ENCODE assay signal across 17 cellular contexts in genomic region chr13:79543883-79544282, GRCh38.
DNase-seq lines count a peak whose midpoint lies in the region; ATAC-seq and FAIRE-seq lines count a peak whose summit lies in the region.
"Had no signal": no experiment of that assay in that cellular context is flagged by ENCODE, and none has a peak within 500 bp of the region (broad histone marks: within the 10 kb centered on the region; RNA-seq: fewer than 3 reads in every experiment).

No MANE protein-coding gene starts in this region.

- H3K9me3 Mint-ChIP-seq in activated T-cell treated with anti-CD3 and anti-CD28 coated beads, Interleukin-2, amount 50 U/mL, for 72 hours: no peaks in the 10 kb centered on the region
- H3K9me3 Mint-ChIP-seq: CD8-positive, alpha-beta memory T cell had no signal

- H3K27ac Mint-ChIP-seq in activated T-cell treated with anti-CD3 and anti-CD28 coated beads, Interleukin-2, amount 50 U/mL, for 72 hours: peak overlapping the region; percentile 42
- H3K27ac Mint-ChIP-seq: CD8-positive, alpha-beta memory T cell had no signal

- H3K4me1 Mint-ChIP-seq in activated T-cell treated with anti-CD3 and anti-CD28 coated beads, Interleukin-2, amount 50 U/mL, for 72 hours (ENCODE audit: low read depth): peaks cover 6% of the 10 kb centered on the region

- H3K9me3 ChIP-seq in HUES48 (ENCODE audit: control insufficient read depth, insufficient read depth, low read length) (no peaks in the 10 kb centered on the region), iPS-18a (ENCODE audit: control insufficient read depth, low read depth, low read length) (no peaks in the 10 kb centered on the region), small intestine (ENCODE audit: control insufficient read depth, low read depth) (no peaks in the 10 kb centered on the region)
- H3K9me3 ChIP-seq: BLaER1, Caco-2 had no signal

- H3K4me3 ChIP-seq in HUES48 (ENCODE audit: low read depth, low read length): no peak overlapping the region
- H3K4me3 ChIP-seq in iPS-18a (ENCODE audit: low read length): no peak overlapping the region
- H3K4me3 ChIP-seq in small intestine (ENCODE audit: low read depth in 1 of 2, low read length in 2 of 2): no peak overlapping the region
- H3K4me3 ChIP-seq: BLaER1 had no signal

- peaks cover 0 to 13% of the 10 kb centered on the region in 2 donors for H3K36me3 Mint-ChIP-seq in activated T-cell treated with anti-CD3 and anti-CD28 coated beads, Interleukin-2, amount 50 U/mL, for 72 hours (ENCODE audit: insufficient read depth in 2 of 2)
- H3K36me3 Mint-ChIP-seq: CD8-positive, alpha-beta memory T cell had no signal

- no peak for DNase-seq in activated T-cell treated with anti-CD3 and anti-CD28 coated beads, Interleukin-2, amount 50 U/mL, for 72 hours
- no peak for DNase-seq in activated T-cell treated with anti-CD3 and anti-CD28 coated beads for 4 hours
- no peak for DNase-seq in small intestine
- no peak for DNase-seq in NCI-H524 (lab: John Stamatoyannopoulos, UW)
- no peak for DNase-seq in stimulated activated CD4-positive, alpha-beta T cell treated with anti-CD3 and anti-CD28 coated beads, Interleukin-15, amount 100 ng/mL, for 24 hours
- DNase-seq in NK-92 (lab: John Stamatoyannopoulos, UW; ENCODE audit: unreplicated experiment): no peak
- DNase-seq: 8988T; AML-193; Caco-2; CD8-positive, alpha-beta memory T cell; HCEC 1CT had no signal

- H3K9ac ChIP-seq in HUES48 (ENCODE audit: low read depth, low read length) (no peak overlapping the region), iPS-18a (ENCODE audit: low read length) (peak overlapping the region; percentile 22)
- H3K9ac ChIP-seq: BLaER1 had no signal

- no peak overlapping the region for H3K4me3 Mint-ChIP-seq in activated T-cell treated with anti-CD3 and anti-CD28 coated beads, Interleukin-2, amount 50 U/mL, for 72 hours
- H3K4me3 Mint-ChIP-seq: CD8-positive, alpha-beta memory T cell had no signal

- WGBS in small intestine, 3 donors: 72 to 86% (median 74%) methylated on average over 1 of the region's 1 CpG

- peak overlapping the region; percentile 40 for H3K27ac ChIP-seq in HUES48 (ENCODE audit: low read depth, low read length)
- no peak overlapping the region for H3K27ac ChIP-seq in iPS-18a (ENCODE audit: low read length)
- H3K27ac ChIP-seq in small intestine (ENCODE audit: low read depth in 1 of 2, low read length in 1 of 2): no peak overlapping the region
- H3K27ac ChIP-seq: BLaER1 had no signal

- no peaks in the 10 kb centered on the region for H3K27me3 ChIP-seq in HUES48 (ENCODE audit: control insufficient read depth, insufficient read depth, low read length)
- H3K27me3 ChIP-seq in iPS-18a (ENCODE audit: control insufficient read depth, insufficient read depth, low read length): no peaks in the 10 kb centered on the region
- H3K27me3 ChIP-seq in small intestine (ENCODE audit: control insufficient read depth in 2 of 2, insufficient read depth in 2 of 2, low read length in 2 of 2): no peaks in the 10 kb centered on the region
- H3K27me3 ChIP-seq: BLaER1 had no signal

- ATAC-seq in activated T-cell treated with anti-CD3 and anti-CD28 coated beads, Interleukin-2, amount 50 U/mL, for 72 hours (replicated peaks in 1 of 2): no peak
- ATAC-seq: HepG2 had no signal

- H3K27me3 Mint-ChIP-seq in activated T-cell treated with anti-CD3 and anti-CD28 coated beads, Interleukin-2, amount 50 U/mL, for 72 hours (ENCODE audit: low read depth): no peaks in the 10 kb centered on the region

- H3K36me3 ChIP-seq in HUES48 (ENCODE audit: control insufficient read depth, insufficient read depth, low read length) (no peaks in the 10 kb centered on the region; the same call in 1 of the 2 replicates), iPS-18a (ENCODE audit: control insufficient read depth, low read depth, low read length) (no peaks in the 10 kb centered on the region), small intestine (ENCODE audit: control insufficient read depth in 2 of 2, insufficient read depth in 2 of 2, low read length in 2 of 2) (no peaks in the 10 kb centered on the region)
- H3K36me3 ChIP-seq: BLaER1 had no signal

- H3K4me1 ChIP-seq in HUES48 (ENCODE audit: control insufficient read depth, insufficient read depth, low read length) (peaks cover 15% of the 10 kb centered on the region), iPS-18a (ENCODE audit: control insufficient read depth, low read depth, low read length) (peaks cover 13% of the 10 kb centered on the region), small intestine (ENCODE audit: control insufficient read depth in 2 of 2, insufficient read depth in 1 of 2, low read depth in 1 of 2, low read length in 1 of 2) (no peaks in the 10 kb centered on the region)
- H3K4me1 ChIP-seq: BLaER1, Caco-2 had no signal

- FAIRE-seq in small intestine (lab: Jason Lieb, UNC): peak; percentile 84
- FAIRE-seq: GM18507, H1, HepG2 had no signal
